ENCODE assay signal across 16 cellular contexts in genomic region chr17:290626-291025, GRCh38.
"Had no signal": no experiment of that assay in that cellular context is flagged by ENCODE, and none has a peak within 500 bp of the region (broad histone marks: within the 10 kb centered on the region; RNA-seq: fewer than 3 reads in every experiment).

No MANE protein-coding gene starts in this region.

- H3K4me3 ChIP-seq: gastroesophageal sphincter, lung, psoas muscle, stomach, thoracic aorta had no signal

- H3K27ac ChIP-seq: gastroesophageal sphincter, psoas muscle, stomach, thoracic aorta had no signal

- H3K4me1 ChIP-seq: gastroesophageal sphincter, psoas muscle, stomach had no signal

- H3K36me3 ChIP-seq: gastroesophageal sphincter, thoracic aorta had no signal

- DNase-seq: activated CD4-positive, alpha-beta T cell treated with anti-CD3 and anti-CD28 coated beads for 4 hours; activated CD8-positive, alpha-beta memory T cell treated with anti-CD3 and anti-CD28 coated beads for 24 hours; activated naive CD4-positive, alpha-beta T cell treated with Interleukin-2 at 50 U/mL for 16 hours; cerebellar nuclear complex; dermis blood vessel endothelial cell; naive B cell; nucleus accumbens; SK-N-SH; stimulated activated CD4-positive, alpha-beta T cell treated with anti-CD3 and anti-CD28 coated beads, Interleukin-15, amount 100 ng/mL, for 24 hours; stimulated activated CD4-positive, alpha-beta T cell treated with anti-CD3 and anti-CD28 coated beads, Interleukin-4, amount 100 ng/mL, for 24 hours; stomach; T-helper 1 cell had no signal

- H3K9me3 ChIP-seq: gastroesophageal sphincter, psoas muscle, SK-N-SH, stomach, thoracic aorta had no signal

- H3K9ac ChIP-seq: SK-N-SH had no signal

- ATAC-seq: gastroesophageal sphincter, psoas muscle had no signal

- H3K4me2 ChIP-seq: SK-N-SH had no signal
